Comparison of ENCODE assay signal across 9 cellular contexts in genomic region chrX:46796574-46797191, GRCh38. TPM values are rescaled to one million over a fixed set of nuclear protein-coding genes. Genes with fewer than 3 reads are reported as not detected.
DNase-seq lines count a peak whose midpoint lies in the region; ATAC-seq and TF ChIP-seq lines count a peak whose summit lies in the region.
"Had no signal": no experiment of that assay in that cellular context is flagged by ENCODE, and none has a peak within 500 bp of the region (broad histone marks: within the 10 kb centered on the region; RNA-seq: fewer than 3 reads in every experiment).

No MANE protein-coding gene starts in this region.

- WGBS in psoas muscle, 3 donors = 45 to 52% (median 45%) methylated on average over 8 of the region's 8 CpGs

- H3K27ac ChIP-seq in psoas muscle = no peak overlapping the region
- H3K27ac ChIP-seq: skin epidermis had no signal

- peaks cover 4% of the 10 kb centered on the region for H3K27me3 Mint-ChIP-seq in activated naive CD4-positive, alpha-beta T cell treated with anti-CD3 and anti-CD28 coated beads, Interleukin-2, amount 10 ng/mL, durations not matched to agents 7 days and 5 days

- H3K9me3 Mint-ChIP-seq in activated naive CD4-positive, alpha-beta T cell treated with anti-CD3 and anti-CD28 coated beads, Interleukin-2, amount 10 ng/mL, durations not matched to agents 7 days and 5 days = no peaks in the 10 kb centered on the region

- peaks cover 21% of the 10 kb centered on the region for H3K4me1 Mint-ChIP-seq in activated naive CD4-positive, alpha-beta T cell treated with anti-CD3 and anti-CD28 coated beads, Interleukin-2, amount 10 ng/mL, durations not matched to agents 7 days and 5 days

- no peak overlapping the region for H3K4me3 Mint-ChIP-seq in activated naive CD4-positive, alpha-beta T cell treated with anti-CD3 and anti-CD28 coated beads, Interleukin-2, amount 10 ng/mL, durations not matched to agents 7 days and 5 days

- H3K4me1 ChIP-seq in psoas muscle = no peaks in the 10 kb centered on the region

- peak; percentile 66 to 75 (median 72) for ATAC-seq in psoas muscle
- no peak for ATAC-seq in HG02763 (IDR thresholded peaks at IDR 0.05; ENCODE audit: unreplicated experiment)

- intact Hi-C loops in head of caudate nucleus (cut with DNase I) = no loop called here
- intact Hi-C loops in psoas muscle (cut with DNase I) = loop anchor here (2.0 to 10.0 kb wide), 3 partner anchors 34 to 222 kb away; partner anchors contain the start of genes CHST7 (in 1 of the 2) and SLC9A7 (in 1 of the 2)

- H3K36me3 Mint-ChIP-seq in activated naive CD4-positive, alpha-beta T cell treated with anti-CD3 and anti-CD28 coated beads, Interleukin-2, amount 10 ng/mL, durations not matched to agents 7 days and 5 days = no peaks in the 10 kb centered on the region

- peak; percentile 75 for TF ChIP-seq CTCF in psoas muscle (IDR thresholded peaks at IDR 0.05)

- no peaks in the 10 kb centered on the region for H3K9me3 ChIP-seq in psoas muscle

- DNase-seq in NCI-H446 (lab: John Stamatoyannopoulos, UW) = peak; percentile 4 to 54
- DNase-seq in NCI-H446 treated with DMSO at 0.1 percent for 48 hours (lab: John Stamatoyannopoulos, UW) = no peak
- peak; percentile 77 for DNase-seq in M059J (ENCODE audit: low read depth)
- peak; percentile 2 for DNase-seq in SKM-1 (lab: John Stamatoyannopoulos, UW; ENCODE audit: unreplicated experiment)
- DNase-seq in activated naive CD4-positive, alpha-beta T cell treated with anti-CD3 and anti-CD28 coated beads, Interleukin-2, amount 10 ng/mL, durations not matched to agents 7 days and 5 days = peak; percentile 80
- peak; percentile 43 to 87 (median 78) for DNase-seq in head of caudate nucleus
- DNase-seq in psoas muscle = peak; percentile 73 to 79

- no peak overlapping the region for H3K27ac Mint-ChIP-seq in activated naive CD4-positive, alpha-beta T cell treated with anti-CD3 and anti-CD28 coated beads, Interleukin-2, amount 10 ng/mL, durations not matched to agents 7 days and 5 days

- H3K36me3 ChIP-seq in psoas muscle (ENCODE audit: insufficient read depth in 1 of 2, low read depth in 1 of 2) = no peaks in the 10 kb centered on the region

- no peaks in the 10 kb centered on the region for H3K27me3 ChIP-seq in psoas muscle (ENCODE audit: insufficient read depth in 3 of 3, low read length in 2 of 3)

- CTCF ChIA-PET in activated naive CD4-positive, alpha-beta T cell treated with anti-CD3 and anti-CD28 coated beads, Interleukin-2, amount 10 ng/mL, durations not matched to agents 7 days and 5 days (lab: Charles Lee) = interaction anchor here (1.0 to 3.5 kb wide), 7 partner anchors 14 to 241 kb away, joined by 3 to 31 read pairs (median 4); partner anchors contain the start of gene SLC9A7

- H3K4me3 ChIP-seq in psoas muscle = no peak overlapping the region
- H3K4me3 ChIP-seq: skin epidermis had no signal

RNA-seq across cellular contexts. Expression of gene SLC9A7, which starts 37.8 kb away (rescaled TPM):
- 46.7 and 55.0 TPM in 2 replicates for total RNA-seq in M059J (2014; rRNA removed; shearing (Covaris generic))
- 10 to 100 TPM in 3 of 4 donors, 1 to 10 TPM in 1; 8.2 to 14.0 (median 11.1) TPM for total RNA-seq in psoas muscle
- polyA plus RNA-seq in psoas muscle = 1 to 10 TPM; 1.5 to 6.5 (median 5.3) TPM

RNA-seq across cellular contexts. Expression of gene RP2, which starts 40.2 kb away (rescaled TPM):
- total RNA-seq in M059J (2014; rRNA removed; shearing (Covaris generic)) = 30.9 and 41.4 TPM in 2 replicates
- 1 to 10 TPM; 1.6 to 2.4 (median 2.1) TPM for total RNA-seq in psoas muscle
- polyA plus RNA-seq in psoas muscle = 1 to 10 TPM; 1.5 to 2.7 (median 1.7) TPM
